25 cellular contexts compared by ENCODE assay signal in genomic region chr10:123862421-123863188, GRCh38. TPM values are rescaled to one million over a fixed set of nuclear protein-coding genes. Genes with fewer than 3 reads are reported as not detected.
DNase-seq lines count a peak whose midpoint lies in the region; ATAC-seq and TF ChIP-seq lines count a peak whose summit lies in the region.
"Had no signal": no experiment of that assay in that cellular context is flagged by ENCODE, and none has a peak within 500 bp of the region (broad histone marks: within the 10 kb centered on the region; RNA-seq: fewer than 3 reads in every experiment).

No MANE protein-coding gene starts in this region.

- 73% methylated on average over 9 of the region's 9 CpGs for WGBS in suprapubic skin

- POLR2A ChIA-PET in BJ (lab: Charles Lee) = no interaction called here

- TF ChIP-seq CTCF in BJ (IDR thresholded peaks at IDR 0.05; ENCODE audit: insufficient read depth, low read depth, low read length) (no peak), suprapubic skin (IDR thresholded peaks at IDR 0.05) (no peak)

- DNase-seq in BJ (ENCODE audit: low read depth) (peak; percentile 30), amniotic stem cell (lab: John Stamatoyannopoulos, UW) (peak; percentile 26), fibroblast of peridontal ligament (ENCODE audit: extremely low read depth) (peak; percentile 85), putamen (ENCODE audit: low spot score) (no peak), erythroblast (lab: John Stamatoyannopoulos, UW) (no peak), suprapubic skin (ENCODE audit: low spot score in 2 of 2) (no peak)
- DNase-seq: ACHN; activated CD4-positive, alpha-beta T cell treated with anti-CD3 and anti-CD28 coated beads for 48 hours; activated CD8-positive, alpha-beta memory T cell treated with anti-CD3 and anti-CD28 coated beads, Interleukin-2, amount 10 ng/mL, durations not matched to agents 7 days and 5 days; activated naive CD4-positive, alpha-beta T cell treated with anti-CD3 and anti-CD28 coated beads, Interleukin-2, amount 50 U/mL, for 16 hours; activated T-cell treated with anti-CD3 and anti-CD28 coated beads, Interleukin-2, amount 50 U/mL, for 72 hours; aorta; caudate nucleus; EL; lower lobe of right lung; mucosa of descending colon; NCI-H1092 treated with DMSO at 0.1 percent for 48 hours; NCI-H2029; NCI-H446 treated with DMSO at 0.1 percent for 48 hours had no signal

- CTCF ChIA-PET in BJ (lab: Yijun Ruan, JAX) = no interaction called here

- no peak for ATAC-seq in GM18511 (IDR thresholded peaks at IDR 0.05; ENCODE audit: unreplicated experiment)
- ATAC-seq: activated CD8-positive, alpha-beta memory T cell treated with anti-CD3 and anti-CD28 coated beads, Interleukin-2, amount 10 ng/mL, durations not matched to agents 7 days and 5 days; activated T-cell treated with anti-CD3 and anti-CD28 coated beads, Interleukin-2, amount 50 U/mL, for 72 hours; lower lobe of right lung; mucosa of descending colon; sciatic nerve had no signal

- H3K27me3 ChIP-seq in BJ (ENCODE audit: control insufficient read depth, insufficient read depth, low read length) = no peaks in the 10 kb centered on the region
- H3K27me3 ChIP-seq in stomach smooth muscle (ENCODE audit: control insufficient read depth in 1 of 2, insufficient read depth in 2 of 2, low read length in 2 of 2) = no peaks in the 10 kb centered on the region
- H3K27me3 ChIP-seq in suprapubic skin = no peaks in the 10 kb centered on the region

- H3K27ac ChIP-seq in stomach smooth muscle (ENCODE audit: low read length) = peak overlapping the region; percentile 99
- H3K27ac ChIP-seq in suprapubic skin = no peak overlapping the region
- H3K27ac ChIP-seq: lower lobe of right lung, parathyroid adenoma had no signal

- H3K9me3 ChIP-seq in stomach smooth muscle (ENCODE audit: control insufficient read depth in 2 of 2, low read length in 2 of 2) = no peaks in the 10 kb centered on the region
- H3K9me3 ChIP-seq in suprapubic skin = no peaks in the 10 kb centered on the region
- H3K9me3 ChIP-seq: lower lobe of right lung, mucosa of descending colon had no signal

- no peak for TF ChIP-seq EP300 in suprapubic skin (IDR thresholded peaks at IDR 0.05)

- no peaks in the 10 kb centered on the region for H3K36me3 ChIP-seq in BJ (ENCODE audit: control insufficient read depth, insufficient read depth, low read length)
- peaks cover 6 to 18% of the 10 kb centered on the region in 2 donors for H3K36me3 ChIP-seq in stomach smooth muscle (ENCODE audit: control insufficient read depth in 2 of 2, insufficient read depth in 2 of 2, low read length in 2 of 2)
- H3K36me3 ChIP-seq in suprapubic skin = no peaks in the 10 kb centered on the region
- H3K36me3 ChIP-seq: lower lobe of right lung had no signal

- TF ChIP-seq POLR2A in erythroblast (IDR thresholded peaks at IDR 0.05; ENCODE audit: low read length) (no peak), suprapubic skin (IDR thresholded peaks at IDR 0.05) (no peak)

- H3K9ac ChIP-seq in stomach smooth muscle (ENCODE audit: low read length in 2 of 2) = peak overlapping the region; percentile 5 to 64
- H3K9ac ChIP-seq: parathyroid adenoma had no signal

- H3K4me1 ChIP-seq in stomach smooth muscle (ENCODE audit: control insufficient read depth, insufficient read depth, low read length) (peaks cover 92% of the 10 kb centered on the region), suprapubic skin (peaks cover 16% of the 10 kb centered on the region)
- H3K4me1 ChIP-seq: lower lobe of right lung, parathyroid adenoma had no signal

- no peak overlapping the region for H3K4me3 ChIP-seq in BJ (ENCODE audit: low read depth, low read length)
- H3K4me3 ChIP-seq in stomach smooth muscle (ENCODE audit: low read length in 2 of 2) = no peak overlapping the region
- no peak overlapping the region for H3K4me3 ChIP-seq in suprapubic skin
- H3K4me3 ChIP-seq: lower lobe of right lung, mucosa of descending colon had no signal

RNA-seq across cellular contexts. Expression of gene CPXM2, which starts 29.0 kb away (rescaled TPM):
- 13.9 and 14.4 TPM in 2 replicates for polyA plus RNA-seq in BJ (2011; rRNA removed)
- 2.8 and 3.4 TPM in 2 replicates for polyA minus RNA-seq in BJ (2011; rRNA and poly(A)+ RNA removed)
- 1 to 10 TPM; 2.9 to 6.1 (median 3.7) TPM for total RNA-seq in suprapubic skin
- total RNA-seq: activated CD8-positive, alpha-beta memory T cell treated with anti-CD3 and anti-CD28 coated beads, Interleukin-2, amount 10 ng/mL, durations not matched to agents 7 days and 5 days; activated T-cell treated with anti-CD3 and anti-CD28 coated beads, Interleukin-2, amount 50 U/mL, for 72 hours; OCI-LY7 had no signal
- polyA plus RNA-seq: neural cell had no signal

Comparison
In these comparisons a context has a peak if more than half of its experiments do, and no peak if none do; other contexts are left out.
1. DNase-seq: peak in BJ (single experiment), amniotic stem cell (single experiment) and fibroblast of peridontal ligament (single experiment); none in putamen (single experiment), erythroblast (0 of 2) and suprapubic skin (0 of 2).